Comparison of ENCODE assay signal across 27 cellular contexts in the genomic region with DNA sequence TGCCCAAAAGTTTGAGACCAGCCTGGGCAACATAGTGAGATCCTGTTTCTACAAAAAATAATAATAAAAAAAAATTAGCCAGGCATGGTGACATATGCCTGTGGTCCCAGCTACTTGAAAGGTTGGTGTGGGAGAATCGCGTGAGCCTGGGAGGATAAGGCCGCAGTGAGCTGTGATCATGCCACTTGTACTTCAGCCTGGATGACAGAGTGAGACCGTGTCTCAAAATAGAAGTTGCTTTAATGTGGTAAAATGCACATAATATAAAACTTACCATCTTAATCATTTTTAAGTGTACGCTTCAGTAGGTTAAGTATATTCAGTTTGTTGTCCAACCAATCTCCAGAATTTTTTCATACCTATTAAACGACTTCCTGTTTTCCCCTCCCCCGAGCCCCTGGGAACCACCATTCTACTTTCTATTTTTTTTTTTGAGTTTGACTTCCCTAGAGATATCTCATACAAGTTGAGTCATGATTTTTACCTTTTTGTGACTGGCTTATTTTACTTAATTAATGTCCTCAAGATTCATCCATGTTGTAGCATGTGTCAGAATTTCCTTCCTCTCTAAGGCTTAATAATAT.
"Had no signal": no experiment of that assay in that cellular context is flagged by ENCODE, and none has a peak within 500 bp of the region (broad histone marks: within the 10 kb centered on the region; RNA-seq: fewer than 3 reads in every experiment).

No MANE protein-coding gene starts in this region.

- H2AFZ ChIP-seq: hepatocyte, neural progenitor cell, parathyroid adenoma had no signal

- H3K27ac Mint-ChIP-seq: naive thymus-derived CD4-positive, alpha-beta T cell; nephron; neural progenitor cell; progenitor cell of endocrine pancreas had no signal

- H3K27ac ChIP-seq: esophagus muscularis mucosa, foreskin keratinocyte, gastroesophageal sphincter, heart left ventricle, hepatocyte, neural progenitor cell, parathyroid adenoma, right lobe of liver, stomach, thyroid gland, vagina had no signal

- H3K36me3 ChIP-seq: esophagus muscularis mucosa, gastroesophageal sphincter, heart left ventricle, neural progenitor cell, right lobe of liver, stomach, thyroid gland, vagina had no signal

- H3K27me3 Mint-ChIP-seq: progenitor cell of endocrine pancreas had no signal

- H3K9me3 Mint-ChIP-seq: neural progenitor cell had no signal

- FAIRE-seq: endothelial cell of umbilical vein, kidney, small intestine had no signal

- H3K9ac ChIP-seq: neural progenitor cell, parathyroid adenoma had no signal

- H3K4me3 Mint-ChIP-seq: naive thymus-derived CD4-positive, alpha-beta T cell; nephron; neural progenitor cell had no signal

- H3K4me2 ChIP-seq: hepatocyte, neural progenitor cell had no signal

- H3K9me3 ChIP-seq: esophagus muscularis mucosa, right lobe of liver, thyroid gland, vagina had no signal

- H3K79me2 ChIP-seq: hepatocyte, parathyroid adenoma had no signal

- H3K4me1 Mint-ChIP-seq: nephron, neural progenitor cell had no signal

- DNase-seq: dermis blood vessel endothelial cell; effector memory CD4-positive, alpha-beta T cell; foreskin keratinocyte; heart left ventricle; kidney; mesenchymal stem cell; midbrain; naive thymus-derived CD4-positive, alpha-beta T cell; right lobe of liver; small intestine; stimulated activated CD4-positive, alpha-beta T cell treated with anti-CD3 and anti-CD28 coated beads, Interleukin-15, amount 100 ng/mL, for 24 hours; stimulated activated CD4-positive, alpha-beta T cell treated with anti-CD3 and anti-CD28 coated beads, Interleukin-2, amount 100 ng/mL, for 48 hours; stimulated activated naive CD4-positive, alpha-beta T cell treated with Interleukin-2 at 50 U/mL for 16 hours; stomach; thyroid gland; trophoblast cell had no signal

- H3K4me1 ChIP-seq: esophagus muscularis mucosa, foreskin keratinocyte, gastroesophageal sphincter, heart left ventricle, neural progenitor cell, parathyroid adenoma, right lobe of liver, stomach, thyroid gland, vagina had no signal

- H3K36me3 Mint-ChIP-seq: neural progenitor cell had no signal

- H3K4me3 ChIP-seq: esophagus muscularis mucosa, gastroesophageal sphincter, heart left ventricle, hepatocyte, lung, neural progenitor cell, right lobe of liver, stomach, thyroid gland, vagina had no signal

- ATAC-seq: foreskin keratinocyte; gastroesophageal sphincter; heart left ventricle; left lobe of liver; naive thymus-derived CD4-positive, alpha-beta T cell; right lobe of liver had no signal

- H3K27me3 ChIP-seq: esophagus muscularis mucosa, foreskin keratinocyte, gastroesophageal sphincter, heart left ventricle, hepatocyte, neural progenitor cell, right lobe of liver, stomach, thyroid gland, vagina had no signal
